Comparison of ENCODE assay signal across 17 cellular contexts in genomic region chr1:225519166-225519863, GRCh38.
A peak's percentile ranks its signal among the peaks of the same experiment; 100 is the strongest.
DNase-seq lines count a peak whose midpoint lies in the region; ATAC-seq and TF ChIP-seq lines count a peak whose summit lies in the region.
"Had no signal": no experiment of that assay in that cellular context is flagged by ENCODE, and none has a peak within 500 bp of the region (broad histone marks: within the 10 kb centered on the region; RNA-seq: fewer than 3 reads in every experiment).

No MANE protein-coding gene starts in this region.

- intact Hi-C loops in Calu3 (cut with micrococcal nuclease; ENCODE audit: unreplicated experiment), result no loop called here
- intact Hi-C loops in head of caudate nucleus (cut with DNase I), result no loop called here

- no peak for ATAC-seq in GM21717 (IDR thresholded peaks at IDR 0.05; ENCODE audit: unreplicated experiment)
- no peak for ATAC-seq in activated T-helper 17 cell treated with anti-CD3 and anti-CD28 coated beads, Interleukin-2, amount 50 U/mL, for 72 hours (replicated peaks)
- ATAC-seq: activated CD8-positive, alpha-beta memory T cell treated with anti-CD3 and anti-CD28 coated beads, Interleukin-2, amount 10 ng/mL, durations not matched to agents 7 days and 5 days; body of pancreas; naive thymus-derived CD8-positive, alpha-beta T cell; sciatic nerve; stimulated activated naive CD8-positive, alpha-beta T cell treated with anti-CD3 and anti-CD28 coated beads, Interleukin-15, Interleukin-2, amounts not matched to agents 100 U/mL and 50 U/mL, for 24 hours had no signal

- H3K36me3 Mint-ChIP-seq in Calu3 (ENCODE audit: insufficient read depth, unreplicated experiment), result peaks cover 6% of the 10 kb centered on the region
- H3K36me3 Mint-ChIP-seq in neural crest cell (ENCODE audit: low read depth), result peaks cover 22% of the 10 kb centered on the region
- H3K36me3 Mint-ChIP-seq in activated T-helper 17 cell treated with anti-CD3 and anti-CD28 coated beads, Interleukin-2, amount 50 U/mL, for 72 hours (ENCODE audit: low read depth), result no peaks in the 10 kb centered on the region
- H3K36me3 Mint-ChIP-seq: activated CD8-positive, alpha-beta memory T cell treated with anti-CD3 and anti-CD28 coated beads, Interleukin-2, amount 10 ng/mL, durations not matched to agents 7 days and 5 days; naive thymus-derived CD8-positive, alpha-beta T cell had no signal

- H3K4me3 ChIP-seq in SK-N-MC, result no peak overlapping the region
- H3K4me3 ChIP-seq: body of pancreas had no signal

- no peak for TF ChIP-seq CTCF in Calu3 (IDR thresholded peaks at IDR 0.05; ENCODE audit: unreplicated experiment)
- no peak for TF ChIP-seq CTCF in neural crest cell (conservative IDR thresholded peaks at IDR 0.05)

- no peaks in the 10 kb centered on the region for H3K9me3 Mint-ChIP-seq in Calu3 (ENCODE audit: low read depth, unreplicated experiment)
- H3K9me3 Mint-ChIP-seq in neural crest cell, result no peaks in the 10 kb centered on the region
- H3K9me3 Mint-ChIP-seq in activated T-helper 17 cell treated with anti-CD3 and anti-CD28 coated beads, Interleukin-2, amount 50 U/mL, for 72 hours, result no peaks in the 10 kb centered on the region
- H3K9me3 Mint-ChIP-seq: naive thymus-derived CD8-positive, alpha-beta T cell had no signal

- H3K4me1 Mint-ChIP-seq in Calu3 (ENCODE audit: low read depth, unreplicated experiment), result peaks cover 9% of the 10 kb centered on the region
- H3K4me1 Mint-ChIP-seq in neural crest cell, result peaks cover 26% of the 10 kb centered on the region
- no peaks in the 10 kb centered on the region for H3K4me1 Mint-ChIP-seq in activated T-helper 17 cell treated with anti-CD3 and anti-CD28 coated beads, Interleukin-2, amount 50 U/mL, for 72 hours
- H3K4me1 Mint-ChIP-seq: activated CD8-positive, alpha-beta memory T cell treated with anti-CD3 and anti-CD28 coated beads, Interleukin-2, amount 10 ng/mL, durations not matched to agents 7 days and 5 days; naive thymus-derived CD8-positive, alpha-beta T cell had no signal

- no peak overlapping the region for H3K4me3 Mint-ChIP-seq in Calu3 (ENCODE audit: low read depth, unreplicated experiment)
- no peak overlapping the region for H3K4me3 Mint-ChIP-seq in neural crest cell
- H3K4me3 Mint-ChIP-seq in activated T-helper 17 cell treated with anti-CD3 and anti-CD28 coated beads, Interleukin-2, amount 50 U/mL, for 72 hours, result no peak overlapping the region
- H3K4me3 Mint-ChIP-seq: activated CD8-positive, alpha-beta memory T cell treated with anti-CD3 and anti-CD28 coated beads, Interleukin-2, amount 10 ng/mL, durations not matched to agents 7 days and 5 days; naive thymus-derived CD8-positive, alpha-beta T cell had no signal

- TSS peak; percentile 53 for BruUV-seq in Calu3 (replicated peaks; lab: Mats Ljungman, UMichigan)

- H3K36me3 ChIP-seq in SK-N-MC (ENCODE audit: insufficient read depth, low read length), result peaks cover 20% of the 10 kb centered on the region

- no peak overlapping the region for H3K9ac ChIP-seq in SK-N-MC (ENCODE audit: insufficient read length)
- H3K9ac ChIP-seq: KMS-11 had no signal

- CTCF ChIA-PET in Calu3 (lab: Charles Lee), result interaction anchor here (0.7 kb wide), 1 partner anchor 29 kb away, joined by 5 read pairs; no protein-coding TSS in a partner anchor

- no peaks in the 10 kb centered on the region for H3K9me3 ChIP-seq in SK-N-MC (ENCODE audit: low read depth, low read length)
- H3K9me3 ChIP-seq: body of pancreas had no signal

- no peak overlapping the region for H3K27ac Mint-ChIP-seq in Calu3 (ENCODE audit: unreplicated experiment)
- H3K27ac Mint-ChIP-seq in neural crest cell (ENCODE audit: unreplicated experiment), result peak overlapping the region; percentile 1
- H3K27ac Mint-ChIP-seq in activated T-helper 17 cell treated with anti-CD3 and anti-CD28 coated beads, Interleukin-2, amount 50 U/mL, for 72 hours, result no peak overlapping the region
- H3K27ac Mint-ChIP-seq: activated CD8-positive, alpha-beta memory T cell treated with anti-CD3 and anti-CD28 coated beads, Interleukin-2, amount 10 ng/mL, durations not matched to agents 7 days and 5 days had no signal

- H3K27me3 Mint-ChIP-seq in Calu3 (ENCODE audit: unreplicated experiment) (no peaks in the 10 kb centered on the region), neural crest cell (ENCODE audit: low read depth) (no peaks in the 10 kb centered on the region)
- peaks cover 13% of the 10 kb centered on the region for H3K27me3 Mint-ChIP-seq in activated T-helper 17 cell treated with anti-CD3 and anti-CD28 coated beads, Interleukin-2, amount 50 U/mL, for 72 hours

- peak overlapping the region; percentile 14; the same call in 1 of the 2 replicates for H3K27ac ChIP-seq in SK-N-MC
- H3K27ac ChIP-seq: body of pancreas, KMS-11 had no signal

- DNase-seq in Calu3, result no peak
- DNase-seq in SK-N-MC (ENCODE audit: low read depth, low spot score), result no peak
- DNase-seq in head of caudate nucleus, result peak in 26 of 42 donors; percentile 20 to 79 (median 48)
- no peak for DNase-seq in neural crest cell (ENCODE audit: low read depth, low spot score)
- DNase-seq in NCI-H226, result no peak
- no peak for DNase-seq in NCI-H510A (lab: John Stamatoyannopoulos, UW)
- DNase-seq: activated CD8-positive, alpha-beta memory T cell treated with anti-CD3 and anti-CD28 coated beads, Interleukin-2, amount 10 ng/mL, durations not matched to agents 7 days and 5 days; body of pancreas; kidney glomerular epithelial cell; naive thymus-derived CD8-positive, alpha-beta T cell; NCI-H146; NCI-H510A treated with DMSO at 0.1 percent for 48 hours; stimulated activated naive CD8-positive, alpha-beta T cell treated with anti-CD3 and anti-CD28 coated beads, Interleukin-15, Interleukin-2, amounts not matched to agents 100 U/mL and 50 U/mL, for 24 hours had no signal

Comparison
In these comparisons a context has a peak if more than half of its experiments do, and no peak if none do; other contexts are left out.
1. DNase-seq: peak in head of caudate nucleus (26 of 42); none in Calu3 (single experiment), SK-N-MC (single experiment), neural crest cell (single experiment), NCI-H226 (single experiment) and NCI-H510A (single experiment).